ENCODE assay signal across 8 cellular contexts in genomic region chr14:24114536-24115450, GRCh38. TPM values are rescaled to one million over a fixed set of nuclear protein-coding genes. Genes with fewer than 3 reads are reported as not detected.
DNase-seq lines count a peak whose midpoint lies in the region; ATAC-seq, FAIRE-seq and TF ChIP-seq lines count a peak whose summit lies in the region.

Gene DCAF11, plus strand, starts transcription at chr14:24114777. Its CDS starts 818 bp downstream, at chr14:24115595.
Gene NRL, minus strand, starts transcription at chr14:24114949. Its CDS starts 32,101 bp downstream, at chr14:24082848.

- H4K8ac ChIP-seq in trophoblast cell (ENCODE audit: low read depth, low read length): peak within 1 kb of the TSS; percentile 94

- H2AK5ac ChIP-seq in trophoblast cell (ENCODE audit: low read length): peak within 1 kb of the TSS; percentile 52

- DNase-seq in GM12892 (ENCODE audit: insufficient read length) (peak; percentile 95), NCI-H1436 treated with DMSO at 0.1 percent for 48 hours (lab: John Stamatoyannopoulos, UW) (peak; percentile 98), T follicular helper cell (ENCODE audit: low read depth) (peak; percentile 97), adrenal gland (peak; percentile 99 to 100 (median 99)), heart left ventricle (peak; percentile 99), trophoblast cell (peak; percentile 99 to 100), transverse colon (peak; percentile 99)

- no peaks in the 10 kb centered on the region for H3K9me3 ChIP-seq in adrenal gland (replicated peaks in 1 of 3)
- no peaks in the 10 kb centered on the region for H3K9me3 ChIP-seq in heart left ventricle
- H3K9me3 ChIP-seq in trophoblast cell (ENCODE audit: insufficient read depth, low read depth, low read length): peaks cover 2% of the 10 kb centered on the region
- H3K9me3 ChIP-seq in transverse colon: no peaks in the 10 kb centered on the region

- H3K4me1 ChIP-seq in adrenal gland (replicated peaks in 1 of 2) (peaks cover 19% of the 10 kb centered on the region in 2 donors), heart left ventricle (peaks cover 0 to 31% (median 18%) of the 10 kb centered on the region in 12 donors), trophoblast cell (ENCODE audit: control insufficient read depth in 1 of 2, insufficient read depth in 2 of 2, low read length in 2 of 2) (peaks cover 3 to 9% of the 10 kb centered on the region in 2 experiments), transverse colon (peaks cover 11 to 30% (median 19%) of the 10 kb centered on the region in 4 donors)

- peak within 1 kb of the TSS; percentile 82 for H2BK12ac ChIP-seq in trophoblast cell (ENCODE audit: low read length)

- H2AFZ ChIP-seq in trophoblast cell (ENCODE audit: insufficient read depth, low read length, poor library complexity): peak within 1 kb of the TSS; percentile 97

- ATAC-seq in HG02852 (IDR thresholded peaks at IDR 0.05; ENCODE audit: unreplicated experiment) (peak; percentile 84), heart left ventricle (peak; percentile 93 to 95 (median 94))

- H2BK5ac ChIP-seq in trophoblast cell (ENCODE audit: low read depth, low read length, poor library complexity): peak within 1 kb of the TSS; percentile 84

- peak within 1 kb of the TSS; percentile 86 for H3K4me2 ChIP-seq in trophoblast cell (ENCODE audit: low read length)

- no peak within 1 kb of the TSS for H3K23ac ChIP-seq in trophoblast cell (ENCODE audit: low read length)

- intact Hi-C loops in adrenal gland (cut with DNase I) (no loop called here), heart left ventricle (cut with DNase I) (loop anchor here in 5 of 10 donors (1.0 to 5.0 kb wide), 8 partner anchors 16 to 74 kb away; partner anchors contain the start of genes IRF9 (in 3 of the 5), EMC9 (in 2 of the 5), PSME2 (in 2 of the 5) and FITM1 (in 1 of the 5)), transverse colon (cut with DNase I; ENCODE audit: low total_unique reads) (no loop called here)

- no peaks in the 10 kb centered on the region for H3K27me3 ChIP-seq in adrenal gland
- H3K27me3 ChIP-seq in heart left ventricle: no peaks in the 10 kb centered on the region
- H3K27me3 ChIP-seq in trophoblast cell (ENCODE audit: insufficient read depth, low read length): no peaks in the 10 kb centered on the region
- H3K27me3 ChIP-seq in transverse colon: no peaks in the 10 kb centered on the region

- H3K18ac ChIP-seq in trophoblast cell (ENCODE audit: low read length): peak within 1 kb of the TSS; percentile 94

- H3K4ac ChIP-seq in trophoblast cell (ENCODE audit: low read depth, low read length): peak within 1 kb of the TSS; percentile 80

- 0 to 1% (median 0%) methylated on average over 21 to 65 of the region's 65 CpGs for WGBS in adrenal gland, 4 donors
- WGBS in heart left ventricle, 4 donors: 0% methylated on average over 44 to 65 of the region's 65 CpGs
- no CpG with 5 or more reads among the region's 65 CpGs for WGBS in trophoblast cell (ENCODE audit: extremely low coverage, insufficient coverage, insufficient read length)
- 0% methylated on average over 3 to 57 of the region's 65 CpGs for WGBS in transverse colon (ENCODE audit: low coverage in 1 of 2), 2 donors

- H3K79me1 ChIP-seq in trophoblast cell (ENCODE audit: low read length): peaks cover 10% of the 10 kb centered on the region

- TF ChIP-seq CTCF in adrenal gland (IDR thresholded peaks at IDR 0.05) (peak in 1 of 6 experiments; percentile 20), heart left ventricle (IDR thresholded peaks at IDR 0.05) (peak in 2 of 12 donors; percentile 22 to 36), transverse colon (IDR thresholded peaks at IDR 0.05) (no peak)

- peak within 1 kb of the TSS; percentile 97 to 100 (median 98) for H3K27ac ChIP-seq in adrenal gland
- peak within 1 kb of the TSS; percentile 95 to 100 (median 97) for H3K27ac ChIP-seq in heart left ventricle
- H3K27ac ChIP-seq in trophoblast cell (ENCODE audit: low read depth, low read length): peak within 1 kb of the TSS; percentile 94
- peak within 1 kb of the TSS; percentile 97 to 100 (median 99) for H3K27ac ChIP-seq in transverse colon

- in situ Hi-C loops in transverse colon (cut with MboI; ENCODE audit: low pct_ligation_motif_present in 1 of 4, low pct_unique_long_range_greater_than_20kb in 1 of 4, low sequenced_read_pairs in 3 of 4): no loop called here

- peak; percentile 97 for FAIRE-seq in GM12892 (lab: Jason Lieb, UNC)

- peaks cover 9% of the 10 kb centered on the region for H3K79me2 ChIP-seq in trophoblast cell (ENCODE audit: control insufficient read depth, insufficient read depth, low read length, poor library complexity)

- H3K9ac ChIP-seq in trophoblast cell (ENCODE audit: low read length): peak within 1 kb of the TSS; percentile 89

- H2BK120ac ChIP-seq in trophoblast cell (ENCODE audit: insufficient read depth, low read length, poor library complexity): peak within 1 kb of the TSS; percentile 88

- H4K91ac ChIP-seq in trophoblast cell (ENCODE audit: low read depth, low read length): peak within 1 kb of the TSS; percentile 88

- peak; percentile 83 for TF ChIP-seq EP300 in transverse colon (IDR thresholded peaks at IDR 0.05; ENCODE audit: low read depth)

- peak within 1 kb of the TSS; percentile 97 for H3K14ac ChIP-seq in trophoblast cell (ENCODE audit: low read length)

- TF ChIP-seq POLR2A in GM12892 (IDR thresholded peaks at IDR 0.05; ENCODE audit: low read depth, low read length) (no peak; the same call in 1 of the 2 replicates), adrenal gland (IDR thresholded peaks at IDR 0.05) (peak in 1 of 2 donors; percentile 41), heart left ventricle (IDR thresholded peaks at IDR 0.05) (peak in 1 of 2 donors; percentile 9), transverse colon (IDR thresholded peaks at IDR 0.05) (peak; percentile 63)

- H3K4me3 ChIP-seq in adrenal gland: peak within 1 kb of the TSS; percentile 41 to 81 (median 65)
- H3K4me3 ChIP-seq in heart left ventricle: peak within 1 kb of the TSS; percentile 48 to 79 (median 71)
- H3K4me3 ChIP-seq in trophoblast cell (ENCODE audit: low read depth, low read length): peak within 1 kb of the TSS; percentile 89
- H3K4me3 ChIP-seq in transverse colon: peak within 1 kb of the TSS; percentile 63 to 77 (median 69)

- H4K12ac ChIP-seq in trophoblast cell (ENCODE audit: low read depth, low read length): peak within 1 kb of the TSS; percentile 97

- H3K36me3 ChIP-seq in adrenal gland (replicated peaks in 1 of 2) (peaks cover 0 to 32% of the 10 kb centered on the region in 2 donors), heart left ventricle (peaks cover 0 to 36% (median 30%) of the 10 kb centered on the region in 9 donors), trophoblast cell (ENCODE audit: control insufficient read depth in 1 of 2, insufficient read depth in 2 of 2, low read length in 2 of 2) (peaks cover 14 to 25% of the 10 kb centered on the region in 2 experiments), transverse colon (peaks cover 0 to 22% (median 11%) of the 10 kb centered on the region in 4 donors)

RNA-seq across cellular contexts. Expression of gene DCAF11, which starts in this region (rescaled TPM):
- 41.5 TPM for polyA plus RNA-seq in GM12892 (2012; ENCODE audit: missing spikeins)
- total RNA-seq in adrenal gland (100 to 1,000 TPM in 7 of 8 donors, 10 to 100 TPM in 1; 88.9 to 401 (median 132) TPM), heart left ventricle (100 to 1,000 TPM in 2 of 9 donors, 10 to 100 TPM in 7; 55.1 to 117 (median 75.0) TPM), transverse colon (100 to 1,000 TPM in 3 of 4 donors, 10 to 100 TPM in 1; 86.4 to 267 (median 198) TPM)
- polyA plus RNA-seq in adrenal gland (10 to 100 TPM; 40.4 to 94.0 (median 42.3) TPM), heart left ventricle (100 to 1,000 TPM in 1 of 2 donors, 10 to 100 TPM in 1; 25.3 to 111 TPM)
- polyA plus RNA-seq in trophoblast cell (2013): 22.2 and 25.2 TPM in 2 replicates

RNA-seq across cellular contexts. Expression of gene NRL, which starts in this region (rescaled TPM):
- 0.45 TPM for polyA plus RNA-seq in GM12892 (2012; ENCODE audit: missing spikeins)
- total RNA-seq in adrenal gland (10 to 100 TPM in 1 of 8 donors, 1 to 10 TPM in 7; 3.3 to 20.2 (median 4.9) TPM), heart left ventricle (1 to 10 TPM; 1.3 to 2.9 (median 2.1) TPM), transverse colon (1 to 10 TPM in 3 of 4 donors, not detected in 1; 1.1 to 2.9 (median 1.6) TPM)
- polyA plus RNA-seq in adrenal gland (1 to 10 TPM; 2.2 to 3.5 (median 3.1) TPM), heart left ventricle (1 to 10 TPM; 2.1 to 3.0 TPM)
- 0.55 and 0.58 TPM in 2 replicates for polyA plus RNA-seq in trophoblast cell (2013)

Comparison
In these comparisons a context has a peak if more than half of its experiments do, and no peak if none do; other contexts are left out.
1. Peak in every context shown above with its lines: DNase-seq, ATAC-seq, H3K4me3 ChIP-seq and H3K27ac ChIP-seq.